8 cellular contexts compared by ENCODE assay signal in the genomic region with DNA sequence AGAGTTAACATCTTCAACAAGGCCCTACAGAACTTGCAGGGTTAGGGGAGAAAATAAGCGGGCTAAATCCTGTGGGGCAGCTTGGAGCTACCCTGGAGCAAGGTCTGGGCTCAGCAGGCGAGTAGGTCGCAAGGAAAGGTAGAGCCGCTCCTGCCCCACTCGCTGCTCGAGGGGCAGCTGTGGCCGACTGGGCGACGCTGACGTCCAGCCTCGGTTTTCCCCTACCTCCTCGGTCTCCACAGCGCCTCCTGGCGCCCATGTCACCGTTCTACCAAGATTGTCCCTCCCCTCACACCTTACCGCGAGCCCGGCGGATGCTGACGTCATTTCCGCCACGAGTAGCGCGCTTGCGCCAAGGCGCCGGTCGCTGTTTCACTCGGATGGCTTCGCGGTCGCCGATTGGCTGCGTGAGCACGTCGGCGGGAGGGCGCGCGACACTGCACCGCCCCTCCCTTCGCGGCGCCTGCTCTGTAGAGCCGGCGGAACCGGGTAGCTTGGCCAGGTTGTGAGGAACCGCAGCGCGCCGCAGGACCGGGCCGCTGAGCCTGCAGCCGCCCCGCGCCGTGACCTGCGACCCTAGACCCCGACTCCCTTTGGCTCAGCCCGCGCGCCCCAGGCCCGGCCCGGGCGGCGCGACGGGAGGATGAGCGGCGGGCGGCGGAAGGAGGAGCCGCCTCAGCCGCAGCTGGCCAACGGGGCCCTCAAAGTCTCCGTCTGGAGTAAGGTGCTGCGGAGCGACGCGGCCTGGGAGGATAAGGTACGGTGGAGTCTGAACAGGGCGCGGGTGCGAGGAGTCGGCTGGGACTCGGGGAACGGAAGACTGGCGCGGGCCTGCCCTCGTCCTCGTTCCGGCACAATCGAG. TPM values are rescaled to one million over a fixed set of nuclear protein-coding genes. Genes with fewer than 3 reads are reported as not detected.
A peak's percentile ranks its signal among the peaks of the same experiment; 100 is the strongest.
DNase-seq lines count a peak whose midpoint lies in the region; ATAC-seq and TF ChIP-seq lines count a peak whose summit lies in the region.

A gene with protein sequence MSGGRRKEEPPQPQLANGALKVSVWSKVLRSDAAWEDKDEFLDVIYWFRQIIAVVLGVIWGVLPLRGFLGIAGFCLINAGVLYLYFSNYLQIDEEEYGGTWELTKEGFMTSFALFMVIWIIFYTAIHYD (plus strand): TSS at position 471 of the 862 bp plus-strand sequence. CDS start 173 bp downstream, at position 644.

- peak within 1 kb of the TSS; percentile 93 to 99 for H3K9ac ChIP-seq in mucosa of rectum (ENCODE audit: low read depth in 1 of 2, low read length in 2 of 2)

- peak; percentile 89 for TF ChIP-seq CTCF in epithelial cell of proximal tubule (conservative IDR thresholded peaks at IDR 0.05; ENCODE audit: low read depth, low read length)

- peaks cover 20 to 30% (median 27%) of the 10 kb centered on the region in 3 donors for H3K4me1 Mint-ChIP-seq in IgD-negative memory B cell

- ATAC-seq in GM21528 (IDR thresholded peaks at IDR 0.05; ENCODE audit: low FRiP score, unreplicated experiment): peak; percentile 85

- no peaks in the 10 kb centered on the region for H3K27me3 ChIP-seq in mucosa of rectum (ENCODE audit: control insufficient read depth in 2 of 2, insufficient read depth in 2 of 2, low read length in 2 of 2)

- H3K9me3 ChIP-seq in mucosa of rectum (ENCODE audit: control insufficient read depth in 2 of 2, low read length in 2 of 2): no peaks in the 10 kb centered on the region

- no peaks in the 10 kb centered on the region for H3K27me3 Mint-ChIP-seq in IgD-negative memory B cell

- peak within 1 kb of the TSS; percentile 93 to 94 for H3K27ac ChIP-seq in mucosa of rectum (ENCODE audit: low read depth in 2 of 2, low read length in 2 of 2)

- H3K4me1 ChIP-seq in mucosa of rectum (ENCODE audit: control insufficient read depth in 2 of 2, insufficient read depth in 2 of 2, low read length in 2 of 2): peaks cover 8 to 20% of the 10 kb centered on the region in 2 donors

- peak within 1 kb of the TSS; percentile 89 to 97 (median 96) for H3K4me3 Mint-ChIP-seq in IgD-negative memory B cell

- H3K27ac Mint-ChIP-seq in IgD-negative memory B cell: peak within 1 kb of the TSS; percentile 98 to 99 (median 98)

- H3K9me3 Mint-ChIP-seq in IgD-negative memory B cell: no peaks in the 10 kb centered on the region

- H3K36me3 ChIP-seq in mucosa of rectum (ENCODE audit: control insufficient read depth in 2 of 2, insufficient read depth in 2 of 2, low read length in 2 of 2): peaks cover 12 to 22% of the 10 kb centered on the region in 2 donors

- no peaks in the 10 kb centered on the region for H3K36me3 Mint-ChIP-seq in IgD-negative memory B cell

- H3K4me3 ChIP-seq in epithelial cell of proximal tubule (ENCODE audit: low read depth, low read length) (peak within 1 kb of the TSS; percentile 99), mucosa of rectum (ENCODE audit: low read length in 2 of 2) (peak within 1 kb of the TSS; percentile 93 to 96)

- DNase-seq in DMS153 (lab: John Stamatoyannopoulos, UW) (peak; percentile 97), OCI-M2 (lab: John Stamatoyannopoulos, UW; ENCODE audit: unreplicated experiment) (peak; percentile 94), activated T-cell treated with anti-CD3 and anti-CD28 coated beads for 48 hours (ENCODE audit: low read depth) (peak; percentile 99), epithelial cell of proximal tubule (ENCODE audit: low read depth) (peak; percentile 77)
- DNase-seq in stimulated activated CD8-positive, alpha-beta memory T cell treated with anti-CD3 and anti-CD28 coated beads, Interleukin-7, amount 100 ng/mL, for 1 hour (ENCODE audit: low read depth in 2 of 2): peak; percentile 99 to 100

RNA-seq across cellular contexts. Expression of the gene that starts here (rescaled TPM):
- polyA plus RNA-seq in IgD-negative memory B cell: 126 TPM
- total RNA-seq in epithelial cell of proximal tubule: 142 and 190 TPM in 2 replicates

Comparison
In these comparisons a context has a peak if more than half of its experiments do, and no peak if none do; other contexts are left out.
1. Peak in every context shown above with its lines: DNase-seq, ATAC-seq, H3K4me3 ChIP-seq and H3K27ac ChIP-seq.